Comparison of ENCODE assay signal across 1 cellular context in the genomic region with DNA sequence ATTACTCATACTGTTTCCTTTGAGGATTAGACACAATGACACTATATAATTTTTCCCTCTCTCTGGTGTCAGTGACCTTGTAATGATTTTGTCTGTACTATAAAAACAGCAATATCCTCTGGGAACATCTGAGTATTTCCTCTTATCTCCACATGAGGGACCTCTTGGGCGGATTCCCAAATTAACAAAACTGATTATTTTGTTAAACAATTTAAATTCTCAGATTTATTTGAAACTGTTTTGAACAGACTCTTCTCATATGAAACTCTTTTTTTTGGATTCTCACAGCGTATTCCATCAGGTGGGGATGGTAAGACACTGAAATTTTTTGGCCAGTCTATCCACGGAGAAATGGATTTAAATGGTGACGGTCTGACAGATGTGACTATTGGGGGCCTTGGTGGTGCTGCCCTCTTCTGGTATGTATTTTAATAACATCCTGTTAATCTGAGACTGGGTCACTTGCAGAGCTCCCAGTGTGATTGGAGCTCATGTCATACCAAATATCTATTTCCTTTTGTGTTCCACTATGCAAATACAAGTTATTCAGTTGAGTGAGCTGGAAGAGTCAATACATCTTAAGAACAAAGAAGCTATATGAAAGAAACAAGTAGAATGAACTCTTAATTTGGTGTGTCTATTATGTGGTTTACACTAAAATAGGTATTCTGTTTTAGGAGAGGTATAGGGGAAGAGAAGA.
A peak's percentile ranks its signal among the peaks of the same experiment; 100 is the strongest.
TF ChIP-seq lines count a peak whose summit lies in the region.

No MANE protein-coding gene starts in this region.

TF ChIP-seq in HEK293, 187 proteins besides CTCF, POLR2A, EP300 and RAD21 (continued from another document and continues in another):
- TF ChIP-seq ZBTB10 (tag by site-specific recombination; IDR thresholded peaks at IDR 0.05) = no peak
- TF ChIP-seq, protein P1, sequence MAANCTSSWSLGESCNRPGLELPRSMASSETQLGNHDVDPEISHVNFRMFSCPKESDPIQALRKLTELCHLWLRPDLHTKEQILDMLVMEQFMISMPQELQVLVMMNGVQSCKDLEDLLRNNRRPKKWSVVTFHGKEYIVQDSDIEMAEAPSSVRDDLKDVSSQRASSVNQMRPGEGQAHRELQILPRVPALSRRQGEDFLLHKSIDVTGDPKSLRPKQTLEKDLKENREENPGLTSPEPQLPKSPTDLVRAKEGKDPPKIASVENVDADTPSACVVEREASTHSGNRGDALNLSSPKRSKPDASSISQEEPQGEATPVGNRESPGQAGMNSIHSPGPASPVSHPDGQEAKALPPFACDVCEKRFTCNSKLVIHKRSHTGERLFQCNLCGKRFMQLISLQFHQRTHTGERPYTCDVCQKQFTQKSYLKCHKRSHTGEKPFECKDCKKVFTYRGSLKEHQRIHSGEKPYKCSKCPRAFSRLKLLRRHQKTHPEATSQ (tag by site-specific recombination; IDR thresholded peaks at IDR 0.05) = no peak
- no peak for TF ChIP-seq ZBTB48 (tag by site-specific recombination; IDR thresholded peaks at IDR 0.05)
- TF ChIP-seq ZSCAN23 (tag by site-specific recombination; IDR thresholded peaks at IDR 0.05) = no peak
- no peak for TF ChIP-seq ZNF221 (tag by site-specific recombination; IDR thresholded peaks at IDR 0.05; ENCODE audit: borderline replicate concordance)
- no peak for TF ChIP-seq KLF8 (tag by site-specific recombination; IDR thresholded peaks at IDR 0.05)
- no peak for TF ChIP-seq ZBTB8A (tag by site-specific recombination; IDR thresholded peaks at IDR 0.05)
- no peak for TF ChIP-seq ZNF394 (tag by site-specific recombination; IDR thresholded peaks at IDR 0.05; ENCODE audit: borderline replicate concordance)
- no peak for TF ChIP-seq SETDB1 (IDR thresholded peaks at IDR 0.05; ENCODE audit: insufficient read length, low read length)
- no peak for TF ChIP-seq ZNF423 (tag by site-specific recombination; IDR thresholded peaks at IDR 0.05)
- no peak for TF ChIP-seq ZNF777 (tag by site-specific recombination; IDR thresholded peaks at IDR 0.05; ENCODE audit: borderline replicate concordance)
- TF ChIP-seq YY1 (tag by site-specific recombination; IDR thresholded peaks at IDR 0.05) = 0 out of 2 replicates have a peak, but pooled peaks have one; percentile 11
- TF ChIP-seq ZNF596 (tag by site-specific recombination; IDR thresholded peaks at IDR 0.05) = no peak
- TF ChIP-seq PRDM6 (tag by site-specific recombination; IDR thresholded peaks at IDR 0.05) = peak; percentile 66
- no peak for TF ChIP-seq ZFP3 (tag by site-specific recombination; IDR thresholded peaks at IDR 0.05; ENCODE audit: low read depth)
- TF ChIP-seq ZNF19 (tag by site-specific recombination; IDR thresholded peaks at IDR 0.05; ENCODE audit: low read depth) = no peak
- no peak for TF ChIP-seq ZNF211 (tag by site-specific recombination; IDR thresholded peaks at IDR 0.05; ENCODE audit: low read depth)
- no peak for TF ChIP-seq ZNF132 (tag by site-specific recombination; IDR thresholded peaks at IDR 0.05; ENCODE audit: borderline replicate concordance)
- no peak for TF ChIP-seq ZNF354C (tag by site-specific recombination; IDR thresholded peaks at IDR 0.05; ENCODE audit: borderline replicate concordance, low read depth)
- no peak for TF ChIP-seq ZSCAN4 (tag by site-specific recombination; IDR thresholded peaks at IDR 0.05)
- TF ChIP-seq ZFP37 (tag by site-specific recombination; IDR thresholded peaks at IDR 0.05) = peak; percentile 57
- TF ChIP-seq, protein P2, sequence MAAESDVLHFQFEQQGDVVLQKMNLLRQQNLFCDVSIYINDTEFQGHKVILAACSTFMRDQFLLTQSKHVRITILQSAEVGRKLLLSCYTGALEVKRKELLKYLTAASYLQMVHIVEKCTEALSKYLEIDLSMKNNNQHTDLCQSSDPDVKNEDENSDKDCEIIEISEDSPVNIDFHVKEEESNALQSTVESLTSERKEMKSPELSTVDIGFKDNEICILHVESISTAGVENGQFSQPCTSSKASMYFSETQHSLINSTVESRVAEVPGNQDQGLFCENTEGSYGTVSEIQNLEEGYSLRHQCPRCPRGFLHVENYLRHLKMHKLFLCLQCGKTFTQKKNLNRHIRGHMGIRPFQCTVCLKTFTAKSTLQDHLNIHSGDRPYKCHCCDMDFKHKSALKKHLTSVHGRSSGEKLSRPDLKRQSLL (tag by site-specific recombination; IDR thresholded peaks at IDR 0.05) = no peak
- no peak for TF ChIP-seq ZNF266 (tag by site-specific recombination; IDR thresholded peaks at IDR 0.05; ENCODE audit: low read depth)
- TF ChIP-seq, protein P3, sequence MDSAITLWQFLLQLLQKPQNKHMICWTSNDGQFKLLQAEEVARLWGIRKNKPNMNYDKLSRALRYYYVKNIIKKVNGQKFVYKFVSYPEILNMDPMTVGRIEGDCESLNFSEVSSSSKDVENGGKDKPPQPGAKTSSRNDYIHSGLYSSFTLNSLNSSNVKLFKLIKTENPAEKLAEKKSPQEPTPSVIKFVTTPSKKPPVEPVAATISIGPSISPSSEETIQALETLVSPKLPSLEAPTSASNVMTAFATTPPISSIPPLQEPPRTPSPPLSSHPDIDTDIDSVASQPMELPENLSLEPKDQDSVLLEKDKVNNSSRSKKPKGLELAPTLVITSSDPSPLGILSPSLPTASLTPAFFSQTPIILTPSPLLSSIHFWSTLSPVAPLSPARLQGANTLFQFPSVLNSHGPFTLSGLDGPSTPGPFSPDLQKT (IDR thresholded peaks at IDR 0.05; ENCODE audit: borderline replicate concordance, low read depth, low read length) = no peak
- TF ChIP-seq ZNF548 (tag by site-specific recombination; IDR thresholded peaks at IDR 0.05) = no peak
- TF ChIP-seq, protein P4, sequence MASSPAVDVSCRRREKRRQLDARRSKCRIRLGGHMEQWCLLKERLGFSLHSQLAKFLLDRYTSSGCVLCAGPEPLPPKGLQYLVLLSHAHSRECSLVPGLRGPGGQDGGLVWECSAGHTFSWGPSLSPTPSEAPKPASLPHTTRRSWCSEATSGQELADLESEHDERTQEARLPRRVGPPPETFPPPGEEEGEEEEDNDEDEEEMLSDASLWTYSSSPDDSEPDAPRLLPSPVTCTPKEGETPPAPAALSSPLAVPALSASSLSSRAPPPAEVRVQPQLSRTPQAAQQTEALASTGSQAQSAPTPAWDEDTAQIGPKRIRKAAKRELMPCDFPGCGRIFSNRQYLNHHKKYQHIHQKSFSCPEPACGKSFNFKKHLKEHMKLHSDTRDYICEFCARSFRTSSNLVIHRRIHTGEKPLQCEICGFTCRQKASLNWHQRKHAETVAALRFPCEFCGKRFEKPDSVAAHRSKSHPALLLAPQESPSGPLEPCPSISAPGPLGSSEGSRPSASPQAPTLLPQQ (tag by site-specific recombination; IDR thresholded peaks at IDR 0.05) = 0 out of 2 replicates have a peak, but pooled peaks have one; percentile 29
- no peak for TF ChIP-seq ZNF24 (tag by site-specific recombination; IDR thresholded peaks at IDR 0.05)
- TF ChIP-seq ZNF501 (tag by site-specific recombination; IDR thresholded peaks at IDR 0.05) = peak; percentile 42; the same call in 1 of the 2 replicates
- TF ChIP-seq MEIS1 (CRISPR knock-in tag; IDR thresholded peaks at IDR 0.05; ENCODE audit: borderline replicate concordance) = no peak
- no peak; the same call in 1 of the 2 replicates for TF ChIP-seq ZNF426 (tag by site-specific recombination; IDR thresholded peaks at IDR 0.05)
- TF ChIP-seq, protein P5, sequence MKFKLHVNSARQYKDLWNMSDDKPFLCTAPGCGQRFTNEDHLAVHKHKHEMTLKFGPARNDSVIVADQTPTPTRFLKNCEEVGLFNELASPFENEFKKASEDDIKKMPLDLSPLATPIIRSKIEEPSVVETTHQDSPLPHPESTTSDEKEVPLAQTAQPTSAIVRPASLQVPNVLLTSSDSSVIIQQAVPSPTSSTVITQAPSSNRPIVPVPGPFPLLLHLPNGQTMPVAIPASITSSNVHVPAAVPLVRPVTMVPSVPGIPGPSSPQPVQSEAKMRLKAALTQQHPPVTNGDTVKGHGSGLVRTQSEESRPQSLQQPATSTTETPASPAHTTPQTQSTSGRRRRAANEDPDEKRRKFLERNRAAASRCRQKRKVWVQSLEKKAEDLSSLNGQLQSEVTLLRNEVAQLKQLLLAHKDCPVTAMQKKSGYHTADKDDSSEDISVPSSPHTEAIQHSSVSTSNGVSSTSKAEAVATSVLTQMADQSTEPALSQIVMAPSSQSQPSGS (tag by site-specific recombination; IDR thresholded peaks at IDR 0.05; ENCODE audit: low read depth) = no peak
- no peak for TF ChIP-seq ZNF747 (tag by site-specific recombination; IDR thresholded peaks at IDR 0.05)
- TF ChIP-seq, protein P6, sequence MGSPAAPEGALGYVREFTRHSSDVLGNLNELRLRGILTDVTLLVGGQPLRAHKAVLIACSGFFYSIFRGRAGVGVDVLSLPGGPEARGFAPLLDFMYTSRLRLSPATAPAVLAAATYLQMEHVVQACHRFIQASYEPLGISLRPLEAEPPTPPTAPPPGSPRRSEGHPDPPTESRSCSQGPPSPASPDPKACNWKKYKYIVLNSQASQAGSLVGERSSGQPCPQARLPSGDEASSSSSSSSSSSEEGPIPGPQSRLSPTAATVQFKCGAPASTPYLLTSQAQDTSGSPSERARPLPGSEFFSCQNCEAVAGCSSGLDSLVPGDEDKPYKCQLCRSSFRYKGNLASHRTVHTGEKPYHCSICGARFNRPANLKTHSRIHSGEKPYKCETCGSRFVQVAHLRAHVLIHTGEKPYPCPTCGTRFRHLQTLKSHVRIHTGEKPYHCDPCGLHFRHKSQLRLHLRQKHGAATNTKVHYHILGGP (tag by site-specific recombination; IDR thresholded peaks at IDR 0.05) = no peak
- TF ChIP-seq ZNF624 (tag by site-specific recombination; IDR thresholded peaks at IDR 0.05) = no peak
- TF ChIP-seq ZNF660 (tag by site-specific recombination; IDR thresholded peaks at IDR 0.05) = peak; percentile 75; the same call in 1 of the 2 replicates
- no peak for TF ChIP-seq ZNF174 (tag by site-specific recombination; IDR thresholded peaks at IDR 0.05)
- TF ChIP-seq SP3 (tag by site-specific recombination; IDR thresholded peaks at IDR 0.05) = no peak
- no peak for TF ChIP-seq ZFP41 (tag by site-specific recombination; IDR thresholded peaks at IDR 0.05; ENCODE audit: borderline replicate concordance)
- TF ChIP-seq, protein P7, sequence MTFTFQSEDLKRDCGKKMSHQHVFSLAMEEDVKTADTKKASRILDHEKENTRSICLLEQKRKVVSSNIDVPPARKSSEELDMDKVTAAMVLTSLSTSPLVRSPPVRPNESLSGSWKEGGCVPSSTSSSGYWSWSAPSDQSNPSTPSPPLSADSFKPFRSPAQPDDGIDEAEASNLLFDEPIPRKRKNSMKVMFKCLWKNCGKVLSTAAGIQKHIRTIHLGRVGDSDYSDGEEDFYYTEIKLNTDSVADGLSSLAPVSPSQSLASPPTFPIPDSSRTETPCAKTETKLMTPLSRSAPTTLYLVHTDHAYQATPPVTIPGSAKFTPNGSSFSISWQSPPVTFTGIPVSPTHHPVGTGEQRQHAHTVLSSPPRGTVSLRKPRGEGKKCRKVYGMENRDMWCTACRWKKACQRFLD (tag by site-specific recombination; IDR thresholded peaks at IDR 0.05) = no peak
- TF ChIP-seq SALL2 (tag by site-specific recombination; IDR thresholded peaks at IDR 0.05; ENCODE audit: borderline replicate concordance) = no peak
